Comparison of ENCODE assay signal across 18 cellular contexts in the genomic region with DNA sequence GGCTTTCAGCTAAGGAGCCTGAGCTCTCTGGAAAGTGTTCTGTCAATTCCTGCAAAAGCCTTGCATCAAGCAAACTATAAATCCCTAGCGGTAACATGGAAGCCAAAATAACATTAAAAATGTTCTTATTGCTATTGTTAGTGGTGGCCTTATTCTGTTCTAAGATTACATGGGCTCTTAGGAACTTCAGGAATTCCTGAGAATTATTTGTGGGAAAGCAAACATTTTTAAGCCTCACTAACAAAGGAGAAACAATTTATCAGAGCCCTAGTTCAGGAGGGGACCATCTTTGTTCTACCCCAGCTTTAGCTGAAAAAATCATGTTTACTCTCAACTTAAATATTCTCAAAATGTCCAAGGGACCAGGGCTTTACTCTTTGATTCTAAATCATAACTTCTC.
A peak's percentile ranks its signal among the peaks of the same experiment; 100 is the strongest.
DNase-seq lines count a peak whose midpoint lies in the region; ATAC-seq and TF ChIP-seq lines count a peak whose summit lies in the region.
"Had no signal": no experiment of that assay in that cellular context is flagged by ENCODE, and none has a peak within 500 bp of the region (broad histone marks: within the 10 kb centered on the region; RNA-seq: fewer than 3 reads in every experiment).

No MANE protein-coding gene starts in this region.

- TF ChIP-seq CTCF in ascending aorta (IDR thresholded peaks at IDR 0.05): no peak
- no peak for TF ChIP-seq CTCF in fibroblast of the aortic adventitia (IDR thresholded peaks at IDR 0.05; ENCODE audit: insufficient read depth, low read length)
- no peak for TF ChIP-seq CTCF in progenitor cell of endocrine pancreas (IDR thresholded peaks at IDR 0.05; ENCODE audit: unreplicated experiment)

- no peak overlapping the region for H3K4me3 Mint-ChIP-seq in progenitor cell of endocrine pancreas (ENCODE audit: low read depth)
- no peak overlapping the region for H3K4me3 Mint-ChIP-seq in activated CD8-positive, alpha-beta T cell treated with anti-CD3 and anti-CD28 coated beads, Interleukin-2, amount 10 ng/mL, durations not matched to agents 7 days and 5 days
- H3K4me3 Mint-ChIP-seq: activated CD4-positive, alpha-beta T cell treated with anti-CD3 and anti-CD28 coated beads for 36 hours; activated naive CD8-positive, alpha-beta T cell treated with anti-CD3 and anti-CD28 coated beads, Interleukin-2, amount 50 U/mL, for 24 hours; T-helper 2 cell treated with Interferon-gamma antibody and Interleukin-4, amounts not matched to agents 5 μg/mL and 100 μg/mL, for 36 hours had no signal

- no peaks in the 10 kb centered on the region for H3K36me3 ChIP-seq in ascending aorta
- H3K36me3 ChIP-seq: BE2C, colonic mucosa, stomach had no signal

- no peaks in the 10 kb centered on the region for H3K27me3 Mint-ChIP-seq in progenitor cell of endocrine pancreas
- peaks cover 5% of the 10 kb centered on the region for H3K27me3 Mint-ChIP-seq in activated CD8-positive, alpha-beta T cell treated with anti-CD3 and anti-CD28 coated beads, Interleukin-2, amount 10 ng/mL, durations not matched to agents 7 days and 5 days (ENCODE audit: low read depth)

- H3K4me3 ChIP-seq in ascending aorta (no peak overlapping the region), fibroblast of the aortic adventitia (ENCODE audit: low read depth, low read length) (no peak overlapping the region)
- H3K4me3 ChIP-seq: colonic mucosa, lung, stomach had no signal

- peaks cover 0 to 7% of the 10 kb centered on the region in 2 donors for H3K4me1 ChIP-seq in ascending aorta
- H3K4me1 ChIP-seq: BE2C, colonic mucosa had no signal

- no peaks in the 10 kb centered on the region for H3K36me3 Mint-ChIP-seq in progenitor cell of endocrine pancreas (ENCODE audit: insufficient read depth)
- H3K36me3 Mint-ChIP-seq in activated CD8-positive, alpha-beta T cell treated with anti-CD3 and anti-CD28 coated beads, Interleukin-2, amount 10 ng/mL, durations not matched to agents 7 days and 5 days (ENCODE audit: low read depth): no peaks in the 10 kb centered on the region

- intact Hi-C loops in ascending aorta (cut with DNase I): loop anchor here (2.0 kb wide), 1 partner anchor 18 kb away; no protein-coding TSS in a partner anchor

- H3K27me3 ChIP-seq in ascending aorta: no peaks in the 10 kb centered on the region
- H3K27me3 ChIP-seq: BE2C, colonic mucosa, stomach had no signal

- H3K27ac ChIP-seq in ascending aorta: peak overlapping the region; percentile 57 to 64
- H3K27ac ChIP-seq: colonic mucosa, stomach had no signal

- CTCF ChIA-PET in activated CD8-positive, alpha-beta T cell treated with anti-CD3 and anti-CD28 coated beads, Interleukin-2, amount 10 ng/mL, durations not matched to agents 7 days and 5 days (lab: Charles Lee): no interaction called here

- POLR2A ChIA-PET in activated CD8-positive, alpha-beta T cell treated with anti-CD3 and anti-CD28 coated beads, Interleukin-2, amount 10 ng/mL, durations not matched to agents 7 days and 5 days (lab: Charles Lee): no interaction called here

- peaks cover 14% of the 10 kb centered on the region for H3K4me1 Mint-ChIP-seq in progenitor cell of endocrine pancreas (ENCODE audit: low read depth)
- H3K4me1 Mint-ChIP-seq in activated CD8-positive, alpha-beta T cell treated with anti-CD3 and anti-CD28 coated beads, Interleukin-2, amount 10 ng/mL, durations not matched to agents 7 days and 5 days (ENCODE audit: low read depth): no peaks in the 10 kb centered on the region
- H3K4me1 Mint-ChIP-seq: activated CD4-positive, alpha-beta T cell treated with anti-CD3 and anti-CD28 coated beads for 36 hours; activated naive CD8-positive, alpha-beta T cell treated with anti-CD3 and anti-CD28 coated beads, Interleukin-2, amount 50 U/mL, for 24 hours had no signal

- no peak for ATAC-seq in activated CD8-positive, alpha-beta T cell treated with anti-CD3 and anti-CD28 coated beads, Interleukin-2, amount 10 ng/mL, durations not matched to agents 7 days and 5 days
- ATAC-seq in GM21786 (IDR thresholded peaks at IDR 0.05; ENCODE audit: unreplicated experiment): no peak
- ATAC-seq in GM19351 (IDR thresholded peaks at IDR 0.05; ENCODE audit: unreplicated experiment): no peak
- ATAC-seq: activated CD4-positive, alpha-beta T cell treated with anti-CD3 and anti-CD28 coated beads for 36 hours; activated naive CD8-positive, alpha-beta T cell treated with anti-CD3 and anti-CD28 coated beads, Interleukin-2, amount 50 U/mL, for 24 hours had no signal

- peak; percentile 80 for DNase-seq in EH (ENCODE audit: low read depth)
- no peak for DNase-seq in ascending aorta (ENCODE audit: low spot score in 2 of 2)
- peak; percentile 63 for DNase-seq in fibroblast of the aortic adventitia (ENCODE audit: low read depth)
- DNase-seq in progenitor cell of endocrine pancreas (ENCODE audit: low spot score, unreplicated experiment): no peak
- DNase-seq in activated CD8-positive, alpha-beta T cell treated with anti-CD3 and anti-CD28 coated beads, Interleukin-2, amount 10 ng/mL, durations not matched to agents 7 days and 5 days: no peak
- no peak for DNase-seq in NCI-H774 (lab: John Stamatoyannopoulos, UW)
- DNase-seq: activated CD4-positive, alpha-beta T cell treated with anti-CD3 and anti-CD28 coated beads for 36 hours; activated naive CD8-positive, alpha-beta T cell treated with anti-CD3 and anti-CD28 coated beads, Interleukin-2, amount 50 U/mL, for 24 hours; activated T-cell treated with anti-CD3 and anti-CD28 coated beads, Interleukin-2, amount 50 U/mL, for 1 hour; BE2C; colonic mucosa; DMS153; nucleus accumbens; stomach had no signal

- no peaks in the 10 kb centered on the region for H3K9me3 ChIP-seq in ascending aorta
- H3K9me3 ChIP-seq: BE2C, colonic mucosa, stomach had no signal

- H3K27ac Mint-ChIP-seq in progenitor cell of endocrine pancreas: peak overlapping the region; percentile 91
- no peak overlapping the region for H3K27ac Mint-ChIP-seq in activated CD8-positive, alpha-beta T cell treated with anti-CD3 and anti-CD28 coated beads, Interleukin-2, amount 10 ng/mL, durations not matched to agents 7 days and 5 days
- H3K27ac Mint-ChIP-seq: activated CD4-positive, alpha-beta T cell treated with anti-CD3 and anti-CD28 coated beads for 36 hours; activated naive CD8-positive, alpha-beta T cell treated with anti-CD3 and anti-CD28 coated beads, Interleukin-2, amount 50 U/mL, for 24 hours; T-helper 2 cell treated with Interferon-gamma antibody and Interleukin-4, amounts not matched to agents 5 μg/mL and 100 μg/mL, for 36 hours had no signal

- H3K9me3 Mint-ChIP-seq in progenitor cell of endocrine pancreas (ENCODE audit: low read depth): no peaks in the 10 kb centered on the region
- H3K9me3 Mint-ChIP-seq in activated CD8-positive, alpha-beta T cell treated with anti-CD3 and anti-CD28 coated beads, Interleukin-2, amount 10 ng/mL, durations not matched to agents 7 days and 5 days (ENCODE audit: insufficient read depth): no peaks in the 10 kb centered on the region
- H3K9me3 Mint-ChIP-seq: activated naive CD8-positive, alpha-beta T cell treated with anti-CD3 and anti-CD28 coated beads, Interleukin-2, amount 50 U/mL, for 24 hours; T-helper 2 cell treated with Interferon-gamma antibody and Interleukin-4, amounts not matched to agents 5 μg/mL and 100 μg/mL, for 36 hours had no signal

Comparison
In these comparisons a context has a peak if more than half of its experiments do, and no peak if none do; other contexts are left out.
1. DNase-seq: peak in EH (single experiment) and fibroblast of the aortic adventitia (single experiment); none in ascending aorta (0 of 2), progenitor cell of endocrine pancreas (single experiment), activated CD8-positive, alpha-beta T cell treated with anti-CD3 and anti-CD28 coated beads, Interleukin-2, amount 10 ng/mL, durations not matched to agents 7 days and 5 days (single experiment) and NCI-H774 (single experiment).